Comparison of ENCODE assay signal across 8 cellular contexts in the genomic region with DNA sequence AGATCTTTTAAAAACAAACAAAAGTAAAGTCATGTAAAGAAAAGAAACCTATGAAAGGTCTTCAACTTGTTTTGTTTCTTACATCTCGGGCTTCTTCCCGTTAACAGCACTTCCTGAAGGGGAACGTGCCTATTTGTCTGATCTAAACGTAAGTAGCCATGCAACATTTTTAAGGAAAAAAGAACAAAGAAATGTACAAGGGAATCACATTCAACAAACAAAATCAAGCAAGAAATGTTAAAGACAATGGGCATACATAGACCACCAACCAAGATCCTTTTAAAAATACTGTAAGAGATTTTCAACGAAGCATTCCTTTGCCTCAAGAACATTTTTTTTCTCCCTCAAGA.
DNase-seq lines count a peak whose midpoint lies in the region; ATAC-seq, FAIRE-seq and TF ChIP-seq lines count a peak whose summit lies in the region.

No MANE protein-coding gene starts in this region.

- no peak for TF ChIP-seq POLR2A in testis (IDR thresholded peaks at IDR 0.05)

- 36 to 74% (median 65%) methylated on average over 5 of the region's 5 CpGs for whole genome bisulfite sequencing in small intestine, 3 donors
- WGBS in testis, 2 donors, result 36 to 45% methylated on average over 5 of the region's 5 CpGs

- FAIRE-seq in small intestine (lab: Jason Lieb, UNC), result no peak

- no peaks in the 10 kb centered on the region for H3K36me3 ChIP-seq in SJCRH30
- no peaks in the 10 kb centered on the region for H3K36me3 ChIP-seq in fibroblast of lung (ENCODE audit: control insufficient read depth, insufficient read depth, low read length)
- no peaks in the 10 kb centered on the region for H3K36me3 ChIP-seq in small intestine (ENCODE audit: control insufficient read depth in 2 of 2, insufficient read depth in 2 of 2, low read length in 2 of 2)
- H3K36me3 ChIP-seq in testis (ENCODE audit: low read depth, missing control alignments), result no peaks in the 10 kb centered on the region

- peak overlapping the region; percentile 61 for H2AFZ ChIP-seq in fibroblast of lung (ENCODE audit: low read length)

- intact Hi-C loops in testis (cut with DNase I; ENCODE audit: low total_unique reads), result no loop called here

- peak overlapping the region; percentile 18 for H3K27ac ChIP-seq in SJCRH30
- H3K27ac ChIP-seq in fibroblast of lung (ENCODE audit: insufficient read depth, low read length), result peak overlapping the region; percentile 53
- H3K27ac ChIP-seq in small intestine (ENCODE audit: low read depth in 1 of 2, low read length in 1 of 2), result no peak overlapping the region
- peak overlapping the region in 1 of 2 donors; percentile 62 for H3K27ac ChIP-seq in testis

- no peaks in the 10 kb centered on the region for H3K27me3 ChIP-seq in SJCRH30
- H3K27me3 ChIP-seq in fibroblast of lung (ENCODE audit: control insufficient read depth, insufficient read depth, low read length), result no peaks in the 10 kb centered on the region
- H3K27me3 ChIP-seq in small intestine (ENCODE audit: control insufficient read depth in 2 of 2, insufficient read depth in 2 of 2, low read length in 2 of 2), result peaks cover 0 to under 1% of the 10 kb centered on the region in 2 donors
- no peaks in the 10 kb centered on the region for H3K27me3 ChIP-seq in testis

- TF ChIP-seq CTCF in fibroblast of lung (conservative IDR thresholded peaks at IDR 0.05 in 1 of 2, IDR thresholded peaks at IDR 0.05 in 1 of 2; ENCODE audit: low read depth in 1 of 2, low read length in 2 of 2) (no peak), testis (IDR thresholded peaks at IDR 0.05) (no peak)

- DNase-seq in SJCRH30, result peak in 1 of 2 experiments; percentile 25
- DNase-seq in fibroblast of lung (ENCODE audit: low read depth in 2 of 2), result peak; percentile 60 to 66
- peak; percentile 5 for DNase-seq in small intestine
- DNase-seq in stimulated activated CD4-positive, alpha-beta T cell treated with anti-CD3 and anti-CD28 coated beads, Interleukin-4, amount 100 ng/mL, for 24 hours, result no peak
- DNase-seq in NCI-H1436 treated with DMSO at 0.1 percent for 48 hours (lab: John Stamatoyannopoulos, UW), result no peak
- DNase-seq in testis, result no peak

- H3K4me3 ChIP-seq in SJCRH30, result peak overlapping the region; percentile 41
- H3K4me3 ChIP-seq in fibroblast of lung (replicated peaks in 1 of 4; ENCODE audit: control extremely low read depth in 1 of 4, insufficient read depth in 1 of 4, low read depth in 3 of 4, low read length in 4 of 4), result peak overlapping the region; percentile 9 to 45 (median 41)
- H3K4me3 ChIP-seq in small intestine (ENCODE audit: low read depth in 1 of 2, low read length in 2 of 2), result no peak overlapping the region
- H3K4me3 ChIP-seq in testis, result peak overlapping the region in 1 of 2 donors; percentile 4

- H3K4me1 ChIP-seq in SJCRH30, result peaks cover 4% of the 10 kb centered on the region; the same call in 1 of the 2 replicates
- peaks cover 4% of the 10 kb centered on the region for H3K4me1 ChIP-seq in fibroblast of lung (ENCODE audit: control insufficient read depth, extremely low read depth, insufficient read depth, low read length)
- no peaks in the 10 kb centered on the region for H3K4me1 ChIP-seq in small intestine (ENCODE audit: control insufficient read depth in 2 of 2, insufficient read depth in 1 of 2, low read depth in 1 of 2, low read length in 1 of 2)
- H3K4me1 ChIP-seq in testis, result peaks cover 5% of the 10 kb centered on the region

- ATAC-seq in GM19351 (IDR thresholded peaks at IDR 0.05; ENCODE audit: unreplicated experiment) (peak; percentile 51), HG03469 (IDR thresholded peaks at IDR 0.05; ENCODE audit: unreplicated experiment) (no peak)

- no peaks in the 10 kb centered on the region for H4K20me1 ChIP-seq in fibroblast of lung (ENCODE audit: control insufficient read depth, extremely low read depth, insufficient read depth, low read length)

- H3K9ac ChIP-seq in fibroblast of lung (ENCODE audit: insufficient read depth, low read length), result peak overlapping the region; percentile 31

- peak overlapping the region; percentile 81 for H3K4me2 ChIP-seq in fibroblast of lung (ENCODE audit: extremely low read depth, insufficient read depth, low read length)

- H3K9me3 ChIP-seq in SJCRH30 (replicated peaks) (no peaks in the 10 kb centered on the region), fibroblast of lung (ENCODE audit: control insufficient read depth, insufficient read depth, low read depth, low read length) (no peaks in the 10 kb centered on the region), small intestine (ENCODE audit: control insufficient read depth, low read depth) (no peaks in the 10 kb centered on the region), testis (no peaks in the 10 kb centered on the region)

- H3K79me2 ChIP-seq in fibroblast of lung (ENCODE audit: control insufficient read depth, insufficient read depth, low read length), result no peaks in the 10 kb centered on the region

Comparison
In these comparisons a context has a peak if more than half of its experiments do, and no peak if none do; other contexts are left out.
1. DNase-seq: peak in fibroblast of lung (2 of 2) and small intestine (single experiment); none in stimulated activated CD4-positive, alpha-beta T cell treated with anti-CD3 and anti-CD28 coated beads, Interleukin-4, amount 100 ng/mL, for 24 hours (single experiment), NCI-H1436 treated with DMSO at 0.1 percent for 48 hours (single experiment) and testis (single experiment).
2. H3K27ac ChIP-seq: peak in SJCRH30 (single experiment) and fibroblast of lung (single experiment); none in small intestine (0 of 2).
3. H3K4me3 ChIP-seq: peak in SJCRH30 (single experiment) and fibroblast of lung (4 of 4); none in small intestine (0 of 2).